Comparison of ENCODE assay signal across 31 cellular contexts in the genomic region with DNA sequence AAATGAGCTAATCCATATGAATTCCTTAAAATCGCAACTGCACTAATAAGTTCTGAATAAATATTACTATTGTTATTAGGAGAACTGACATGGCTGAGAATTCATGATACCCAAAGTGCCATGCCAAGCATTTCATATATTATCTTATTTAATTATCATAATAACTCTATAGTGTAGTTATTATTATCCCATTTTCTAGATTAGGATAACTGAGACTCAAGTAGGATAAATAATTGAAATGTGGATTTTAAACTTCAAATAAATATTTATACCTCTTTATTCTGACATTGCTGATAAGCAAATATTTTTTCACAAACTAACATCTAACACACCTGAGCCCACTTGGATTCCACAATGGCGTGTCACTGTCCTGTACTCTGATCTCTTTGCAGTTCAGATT.
"Had no signal": no experiment of that assay in that cellular context is flagged by ENCODE, and none has a peak within 500 bp of the region (broad histone marks: within the 10 kb centered on the region; RNA-seq: fewer than 3 reads in every experiment).

No MANE protein-coding gene starts in this region.

- H3K27me3 ChIP-seq: adrenal gland, body of pancreas, breast epithelium, Peyer's patch had no signal

- FAIRE-seq: astrocyte had no signal

- H3K4me1 ChIP-seq: adrenal gland, body of pancreas, breast epithelium, Peyer's patch had no signal

- DNase-seq: activated CD4-positive, alpha-beta T cell treated with anti-CD3 and anti-CD28 coated beads, Interleukin-2, amount 10 ng/mL, durations not matched to agents 24 days and 14 days; activated CD4-positive, alpha-beta T cell treated with anti-CD3 and anti-CD28 coated beads, Interleukin-2, amount 50 U/mL, for 4 hours; activated CD4-positive, CD25-positive, alpha-beta regulatory T cell; activated CD8-positive, alpha-beta T cell treated with anti-CD3 and anti-CD28 coated beads for 36 hours; activated gamma-delta T cell treated with Interleukin-2 at 50 U/mL for 16 hours; activated naive CD4-positive, alpha-beta T cell treated with anti-CD3 and anti-CD28 coated beads for 36 hours; activated T-cell treated with anti-CD3 and anti-CD28 coated beads, Interleukin-2, amount 50 U/mL, for 1 hour; activated T-cell treated with anti-CD3 and anti-CD28 coated beads, Interleukin-2, amount 50 U/mL, for 72 hours; adrenal gland; body of pancreas; NCI-H1105; NCI-H1417 treated with DMSO at 0.1 percent for 48 hours; NCI-H187 treated with DMSO at 0.1 percent for 48 hours; NCI-H2081; NCI-H2171 treated with DMSO at 0.1 percent for 48 hours; NCI-H2227 treated with DMSO at 0.1 percent for 48 hours; NCI-H446; NCI-H510A treated with DMSO at 0.1 percent for 48 hours; NCI-H526 treated with DMSO at 0.1 percent for 48 hours; NCI-H774; PC-3; Peyer's patch; Right ventricle myocardium superior; T1000; WERI-Rb-1 had no signal

- ATAC-seq: activated CD8-positive, alpha-beta T cell treated with anti-CD3 and anti-CD28 coated beads for 36 hours; activated naive CD4-positive, alpha-beta T cell treated with anti-CD3 and anti-CD28 coated beads, Interleukin-2, amount 50 U/mL, for 72 hours; activated T-cell treated with anti-CD3 and anti-CD28 coated beads, Interleukin-2, amount 50 U/mL, for 72 hours; activated T-helper 17 cell treated with anti-CD3 and anti-CD28 coated beads, Interleukin-2, amount 50 U/mL, for 72 hours; body of pancreas; PC-3 had no signal

- H3K27ac ChIP-seq: adrenal gland, body of pancreas, breast epithelium, Peyer's patch, RWPE1, SK-N-MC, WERI-Rb-1 had no signal

- H3K36me3 ChIP-seq: adrenal gland, breast epithelium, Peyer's patch, WERI-Rb-1 had no signal

- H3K9me3 ChIP-seq: adrenal gland, body of pancreas, breast epithelium, Peyer's patch had no signal

- H3K4me3 ChIP-seq: adrenal gland, body of pancreas, breast epithelium, Peyer's patch, SK-N-MC had no signal
